8 cellular contexts compared by ENCODE assay signal in the genomic region with DNA sequence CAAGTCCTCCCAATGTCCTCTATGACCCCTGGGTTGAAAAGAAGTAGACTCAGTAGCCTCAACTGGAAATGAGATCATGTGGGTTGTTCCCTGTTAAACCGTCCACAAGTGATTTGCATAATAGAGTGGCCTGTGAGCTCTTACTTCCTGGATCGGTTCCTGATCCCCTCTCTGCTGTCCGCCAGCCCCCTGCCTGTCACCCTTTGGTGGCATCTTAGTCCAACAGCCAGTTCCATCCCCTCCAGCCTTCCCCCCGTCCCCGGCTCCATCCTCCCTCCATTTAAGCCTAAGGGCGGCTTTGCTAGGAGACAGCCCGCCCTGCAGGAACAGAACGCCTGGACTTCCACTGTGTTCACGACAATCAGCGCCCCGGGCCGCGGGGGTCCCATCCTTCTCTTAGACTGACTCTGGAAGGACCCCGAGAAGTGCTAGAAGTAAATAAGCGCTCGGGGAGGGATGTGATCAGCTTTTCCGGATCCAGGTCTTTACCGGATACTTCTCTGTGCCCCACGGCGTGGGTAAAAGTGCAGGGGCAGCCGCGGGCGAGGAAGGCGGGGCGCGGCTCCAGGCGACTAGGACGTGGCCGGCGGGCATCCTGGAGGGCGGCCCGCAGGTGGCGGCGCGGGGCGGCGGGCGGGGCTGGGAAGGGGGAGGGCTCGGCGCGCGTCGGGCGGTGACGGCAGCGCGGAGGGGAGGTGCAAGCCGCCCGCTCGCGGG. TPM values are rescaled to one million over a fixed set of nuclear protein-coding genes. Genes with fewer than 3 reads are reported as not detected.
A peak's percentile ranks its signal among the peaks of the same experiment; 100 is the strongest.
DNase-seq lines count a peak whose midpoint lies in the region; ATAC-seq and TF ChIP-seq lines count a peak whose summit lies in the region.

No MANE protein-coding gene starts in this region.

- no peaks in the 10 kb centered on the region for H3K9me2 ChIP-seq in PC-3 (replicated peaks; ENCODE audit: low read length)

- no peaks in the 10 kb centered on the region for H3K36me3 Mint-ChIP-seq in naive thymus-derived CD8-positive, alpha-beta T cell
- peaks cover 18 to 34% of the 10 kb centered on the region in 2 donors for H3K36me3 Mint-ChIP-seq in stimulated activated naive B cell treated with anti-CD40 and anti-IgM and Interleukin-4, amounts not matched to agents 10 μg/mL and 1 μg/mL and 100 μg/mL, for 72 hours

- peak overlapping the region; percentile 99 for H3K4me3 ChIP-seq in BLaER1
- peak overlapping the region; percentile 77 for H3K4me3 ChIP-seq in PC-3 (ENCODE audit: low read length)

- peak overlapping the region; percentile 82 to 95 (median 91) for H3K4me3 Mint-ChIP-seq in naive thymus-derived CD8-positive, alpha-beta T cell
- H3K4me3 Mint-ChIP-seq in stimulated activated naive B cell treated with anti-CD40 and anti-IgM and Interleukin-4, amounts not matched to agents 10 μg/mL and 1 μg/mL and 100 μg/mL, for 72 hours = peak overlapping the region; percentile 92 to 94

- H3K4me2 ChIP-seq in BLaER1 = peak overlapping the region; percentile 91
- H3K4me2 ChIP-seq in PC-3 (ENCODE audit: low read length) = peak overlapping the region; percentile 98

- TSS peak; percentile 70 for BruUV-seq in PC-3 (replicated peaks; lab: Mats Ljungman, UMichigan)

- H3K27ac Mint-ChIP-seq in naive thymus-derived CD8-positive, alpha-beta T cell = peak overlapping the region; percentile 85 to 98 (median 97)
- H3K27ac Mint-ChIP-seq in stimulated activated naive B cell treated with anti-CD40 and anti-IgM and Interleukin-4, amounts not matched to agents 10 μg/mL and 1 μg/mL and 100 μg/mL, for 72 hours = peak overlapping the region; percentile 99

- H3K4me1 ChIP-seq in BLaER1 (peaks cover 48% of the 10 kb centered on the region), PC-3 (ENCODE audit: insufficient read depth, low read length) (peaks cover 15% of the 10 kb centered on the region)

- peak overlapping the region; percentile 96 for H3K9ac ChIP-seq in BLaER1
- peak overlapping the region; percentile 53 for H3K9ac ChIP-seq in PC-3 (ENCODE audit: low read length)

- ATAC-seq in GM19023 (IDR thresholded peaks at IDR 0.05; ENCODE audit: unreplicated experiment) = peak; percentile 76
- peak; percentile 73 for ATAC-seq in HG03139 (IDR thresholded peaks at IDR 0.05; ENCODE audit: unreplicated experiment)
- peak; percentile 83 for ATAC-seq in PC-3
- peak; percentile 69 to 73 for ATAC-seq in naive thymus-derived CD8-positive, alpha-beta T cell
- ATAC-seq in stimulated activated naive B cell treated with anti-CD40 and anti-IgM and Interleukin-4, amounts not matched to agents 10 μg/mL and 1 μg/mL and 100 μg/mL, for 72 hours (replicated peaks) = peak; percentile 85 to 87

- H3K36me3 ChIP-seq in BLaER1 = no peaks in the 10 kb centered on the region
- H3K36me3 ChIP-seq in PC-3 (ENCODE audit: low read depth, low read length) = no peaks in the 10 kb centered on the region

- H2AFZ ChIP-seq in PC-3 (ENCODE audit: low read length) = peak overlapping the region; percentile 100

- H3K27ac ChIP-seq in BLaER1 (peak overlapping the region; percentile 99), PC-3 (ENCODE audit: low read length) (no peak overlapping the region)

- intact Hi-C loops in PC-3 (cut with micrococcal nuclease) = loop anchor here (1.0 to 5.0 kb wide), 3 partner anchors 48 to 84 kb away; partner anchors contain the start of gene ULK4

- H3K27me3 ChIP-seq in BLaER1 (no peaks in the 10 kb centered on the region), PC-3 (ENCODE audit: low read length) (no peaks in the 10 kb centered on the region)

- peaks cover 16 to 47% (median 38%) of the 10 kb centered on the region in 4 donors for H3K4me1 Mint-ChIP-seq in naive thymus-derived CD8-positive, alpha-beta T cell
- peaks cover 34 to 81% of the 10 kb centered on the region in 2 donors for H3K4me1 Mint-ChIP-seq in stimulated activated naive B cell treated with anti-CD40 and anti-IgM and Interleukin-4, amounts not matched to agents 10 μg/mL and 1 μg/mL and 100 μg/mL, for 72 hours

- DNase-seq in PC-3 (peak; percentile 55), activated T-helper 1 cell treated with Interleukin-2 at 50 U/mL for 16 hours (ENCODE audit: low read depth) (peak; percentile 64), fibroblast of gingiva (ENCODE audit: low read depth) (peak; percentile 62)
- peak; percentile 46 to 78 (median 65) for DNase-seq in naive thymus-derived CD8-positive, alpha-beta T cell
- peak; percentile 71 for DNase-seq in stimulated activated naive B cell treated with anti-CD40 and anti-IgM and Interleukin-4, amounts not matched to agents 10 μg/mL and 1 μg/mL and 100 μg/mL, for 72 hours

- no peaks in the 10 kb centered on the region for H3K9me3 Mint-ChIP-seq in naive thymus-derived CD8-positive, alpha-beta T cell
- H3K9me3 Mint-ChIP-seq in stimulated activated naive B cell treated with anti-CD40 and anti-IgM and Interleukin-4, amounts not matched to agents 10 μg/mL and 1 μg/mL and 100 μg/mL, for 72 hours = no peaks in the 10 kb centered on the region

- no peaks in the 10 kb centered on the region for H3K9me3 ChIP-seq in BLaER1
- no peaks in the 10 kb centered on the region for H3K9me3 ChIP-seq in PC-3 (ENCODE audit: low read length)

- H3F3A ChIP-seq in PC-3 (ENCODE audit: low read length, unreplicated experiment) = no peaks in the 10 kb centered on the region

- POLR2A ChIA-PET in PC-3 (lab: Charles Lee; ENCODE audit: unreplicated experiment) = no interaction called here
- POLR2A ChIA-PET in naive thymus-derived CD8-positive, alpha-beta T cell (lab: Charles Lee) = interaction anchor here (0.7 to 1.9 kb wide), 3 partner anchors 32 to 1556 kb away, joined by 3 to 14 read pairs (median 4); partner anchors contain the start of genes RPL14 and ULK4

- no peaks in the 10 kb centered on the region for H3K27me3 Mint-ChIP-seq in naive thymus-derived CD8-positive, alpha-beta T cell
- no peaks in the 10 kb centered on the region for H3K27me3 Mint-ChIP-seq in stimulated activated naive B cell treated with anti-CD40 and anti-IgM and Interleukin-4, amounts not matched to agents 10 μg/mL and 1 μg/mL and 100 μg/mL, for 72 hours

- H3K79me2 ChIP-seq in PC-3 (ENCODE audit: low read length) = peaks cover 42% of the 10 kb centered on the region

- CTCF ChIA-PET in PC-3 (lab: Charles Lee) = no interaction called here

- TF ChIP-seq CTCF in PC-3 (conservative IDR thresholded peaks at IDR 0.05; ENCODE audit: low read depth, low read length) = no peak

- H4K20me1 ChIP-seq in BLaER1 (peaks cover 33% of the 10 kb centered on the region), PC-3 (ENCODE audit: low read length) (peaks cover 9% of the 10 kb centered on the region; the same call in 1 of the 2 replicates)

RNA-seq across cellular contexts. Expression of gene ULK4, which starts 51.2 kb away (rescaled TPM):
- 4.8 and 10.0 TPM in 2 replicates for total RNA-seq in PC-3 (2014; rRNA removed)
- total RNA-seq in naive thymus-derived CD8-positive, alpha-beta T cell = 10 to 100 TPM; 16.7 to 16.8 TPM
- polyA plus RNA-seq in naive thymus-derived CD8-positive, alpha-beta T cell = 10 to 100 TPM in 1 of 3 donors, 1 to 10 TPM in 2; 6.6 to 10.7 (median 9.8) TPM
